ENCODE assay signal across 8 cellular contexts in genomic region chr12:10612954-10613333, GRCh38. TPM values are rescaled to one million over a fixed set of nuclear protein-coding genes. Genes with fewer than 3 reads are reported as not detected.
A peak's percentile ranks its signal among the peaks of the same experiment; 100 is the strongest.
DNase-seq lines count a peak whose midpoint lies in the region; TF ChIP-seq lines count a peak whose summit lies in the region.

No MANE protein-coding gene starts in this region.

- WGBS in GM23248 (ENCODE audit: low coverage in 1 of 2, low lambda C conversion rate in 2 of 2, missing lambda C conversion rate in 2 of 2), 2 experiments: 1 to 4% methylated on average over 6 of the region's 6 CpGs

- H3K27me3 ChIP-seq in GM06990 (replicated peaks; ENCODE audit: control insufficient read depth, insufficient read depth, low read length) (no peaks in the 10 kb centered on the region), GM23248 (replicated peaks; ENCODE audit: insufficient read depth) (no peaks in the 10 kb centered on the region), muscle layer of colon (ENCODE audit: control insufficient read depth in 1 of 2, insufficient read depth in 2 of 2, low read length in 2 of 2) (no peaks in the 10 kb centered on the region)

- DNase-seq in GM06990 (ENCODE audit: extremely low read depth, insufficient read length) (peak; percentile 6), GM23248 (peak; percentile 39), NCI-H1694 (lab: John Stamatoyannopoulos, UW) (peak; percentile 36), NCI-H1048 (lab: John Stamatoyannopoulos, UW) (no peak), islet precursor cell (no peak)
- DNase-seq in stimulated activated naive CD4-positive, alpha-beta T cell treated with Interleukin-2 at 50 U/mL for 16 hours (lab: John Stamatoyannopoulos, UW): no peak

- peak overlapping the region; percentile 92 for H2AFZ ChIP-seq in GM23248

- H3K4me1 ChIP-seq in GM23248 (ENCODE audit: insufficient read depth) (peaks cover 32% of the 10 kb centered on the region), muscle layer of colon (ENCODE audit: insufficient read depth, low read length) (peaks cover 11% of the 10 kb centered on the region)

- in situ Hi-C loops in GM23248 (cut with MboI): no loop called here

- H3K9ac ChIP-seq in GM23248: peak overlapping the region; percentile 99
- H3K9ac ChIP-seq in muscle layer of colon (ENCODE audit: low read length): peak overlapping the region; percentile 91

- H3K9me2 ChIP-seq in GM23248 (ENCODE audit: insufficient read depth): no peaks in the 10 kb centered on the region

- peaks cover 9% of the 10 kb centered on the region for H3F3A ChIP-seq in GM23248 (ENCODE audit: insufficient read depth)

- H3K79me2 ChIP-seq in GM23248 (ENCODE audit: insufficient read depth): peaks cover 41% of the 10 kb centered on the region

- H3K27ac ChIP-seq in GM23248: peak overlapping the region; percentile 91
- H3K27ac ChIP-seq in cingulate gyrus (ENCODE audit: low read depth, low read length): peak overlapping the region; percentile 51
- peak overlapping the region; percentile 64 for H3K27ac ChIP-seq in muscle layer of colon (ENCODE audit: low read depth, low read length)

- TF ChIP-seq CTCF in GM06990 (IDR thresholded peaks at IDR 0.05; ENCODE audit: insufficient read depth, low read length, poor library complexity, severe bottlenecking): no peak

- H3K36me3 ChIP-seq in GM06990 (ENCODE audit: control insufficient read depth, insufficient read depth, low read length): no peaks in the 10 kb centered on the region; the same call in 1 of the 2 replicates
- peaks cover 24% of the 10 kb centered on the region for H3K36me3 ChIP-seq in GM23248 (ENCODE audit: low read depth)
- H3K36me3 ChIP-seq in muscle layer of colon (ENCODE audit: insufficient read depth, low read length): no peaks in the 10 kb centered on the region

- H3K4me3 ChIP-seq in GM06990 (replicated peaks; ENCODE audit: low read depth, low read length) (peak overlapping the region; percentile 94), GM23248 (peak overlapping the region; percentile 95), muscle layer of colon (ENCODE audit: low read depth in 1 of 2, low read length in 2 of 2) (peak overlapping the region; percentile 88 to 92)

- peak overlapping the region; percentile 100 for H3K4me2 ChIP-seq in GM23248 (ENCODE audit: unreplicated experiment)

- no peaks in the 10 kb centered on the region for H4K20me1 ChIP-seq in GM23248 (ENCODE audit: insufficient read depth)

- H3K9me3 ChIP-seq in GM23248 (ENCODE audit: low read depth): no peaks in the 10 kb centered on the region
- H3K9me3 ChIP-seq in muscle layer of colon (ENCODE audit: low read length): no peaks in the 10 kb centered on the region

RNA-seq across cellular contexts. Expression of gene MAGOHB, which starts 0.5 kb away (rescaled TPM):
- total RNA-seq in GM23248 (2014; rRNA removed; shearing (Covaris generic)): 16.6 and 27.8 TPM in 2 replicates
- polyA plus RNA-seq in GM23248 (2016; fragmentation: Nextera tagmentation; extraction: Ambion mirVana): 72.4 and 78.0 TPM in 2 replicates

Comparison
In these comparisons a context has a peak if more than half of its experiments do, and no peak if none do; other contexts are left out.
1. DNase-seq: peak in GM06990 (single experiment), GM23248 (single experiment) and NCI-H1694 (single experiment); none in NCI-H1048 (single experiment), stimulated activated naive CD4-positive, alpha-beta T cell treated with Interleukin-2 at 50 U/mL for 16 hours (single experiment) and islet precursor cell (single experiment).
2. Peak in every context shown above with its lines, with median percentiles within 50 percentile points of each other: H3K4me3 ChIP-seq and H3K27ac ChIP-seq.